ENCODE assay signal across 11 cellular contexts in the genomic region with DNA sequence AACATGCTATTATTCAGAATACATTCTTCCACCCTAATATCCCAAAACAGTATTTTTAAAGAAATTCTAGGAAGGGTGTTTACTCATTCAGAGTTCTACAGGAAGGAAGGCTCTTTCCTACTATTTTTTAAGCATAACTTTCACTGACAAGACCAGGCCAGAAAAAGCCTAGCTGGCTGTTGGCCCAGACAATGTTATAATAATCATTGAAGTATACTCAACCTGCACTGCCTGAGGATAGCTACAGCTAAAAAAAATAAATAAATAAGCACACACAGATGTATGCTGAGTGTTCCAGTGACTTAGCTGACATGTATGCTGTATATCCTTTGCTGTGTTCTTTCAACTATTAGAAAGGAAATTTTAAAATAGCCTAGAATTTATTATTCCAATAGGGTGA.
A peak's percentile ranks its signal among the peaks of the same experiment; 100 is the strongest.
DNase-seq lines count a peak whose midpoint lies in the region; ATAC-seq lines count a peak whose summit lies in the region.
"Had no signal": no experiment of that assay in that cellular context is flagged by ENCODE, and none has a peak within 500 bp of the region (broad histone marks: within the 10 kb centered on the region; RNA-seq: fewer than 3 reads in every experiment).

No MANE protein-coding gene starts in this region.

- ATAC-seq in Right ventricle myocardium inferior: peak; percentile 75
- ATAC-seq in esophagus mucosa: peak; percentile 70
- no peak for ATAC-seq in GM21723 (IDR thresholded peaks at IDR 0.05; ENCODE audit: unreplicated experiment)
- no peak for ATAC-seq in GM19023 (IDR thresholded peaks at IDR 0.05; ENCODE audit: unreplicated experiment)

- peak; percentile 65 for DNase-seq in Right ventricle myocardium inferior (ENCODE audit: missing footprints)
- DNase-seq in cardiac septum (ENCODE audit: low spot score): no peak
- DNase-seq in lung microvascular endothelial cell (ENCODE audit: low read depth in 2 of 2): peak; percentile 79 to 87
- DNase-seq in T-helper 2 cell: no peak
- DNase-seq in activated naive CD4-positive, alpha-beta T cell treated with Interleukin-2 at 50 U/mL for 16 hours: no peak
- DNase-seq: ACHN, caudate nucleus, NCI-H2081 had no signal

- intact Hi-C loops in Right ventricle myocardium inferior (cut with DNase I) (loop anchor here (2.0 kb wide), 1 partner anchor 146 kb away; the partner anchor contains the start of gene SPRY1), cardiac septum (cut with DNase I) (no loop called here)

Comparison
In these comparisons a context has a peak if more than half of its experiments do, and no peak if none do; other contexts are left out.
1. DNase-seq: peak in Right ventricle myocardium inferior (single experiment) and lung microvascular endothelial cell (2 of 2); none in cardiac septum (single experiment), T-helper 2 cell (0 of 5) and activated naive CD4-positive, alpha-beta T cell treated with Interleukin-2 at 50 U/mL for 16 hours (single experiment).
2. ATAC-seq: peak in Right ventricle myocardium inferior (single experiment) and esophagus mucosa (single experiment); none in GM21723 (single experiment) and GM19023 (single experiment).